ENCODE assay signal across 9 cellular contexts in genomic region chr5:124596595-124597388, GRCh38.
DNase-seq lines count a peak whose midpoint lies in the region; ATAC-seq, FAIRE-seq and TF ChIP-seq lines count a peak whose summit lies in the region.
"Had no signal": no experiment of that assay in that cellular context is flagged by ENCODE, and none has a peak within 500 bp of the region (broad histone marks: within the 10 kb centered on the region; RNA-seq: fewer than 3 reads in every experiment).

No MANE protein-coding gene starts in this region.

- POLR2A ChIA-PET in K562 (lab: Yijun Ruan, JAX): interaction anchor here (0.6 to 0.8 kb wide), 2 partner anchors 48 to 1650 kb away, joined by 3 to 4 read pairs; no protein-coding TSS in a partner anchor
- POLR2A ChIA-PET in HepG2 (lab: Yijun Ruan, JAX): interaction anchor here (0.9 to 1.8 kb wide), 7 partner anchors 11 to 152 kb away, joined by 3 to 11 read pairs (median 4); no protein-coding TSS in a partner anchor

- TF ChIP-seq POLR2A in K562 (conservative IDR thresholded peaks at IDR 0.05) (no peak), HepG2 (IDR thresholded peaks at IDR 0.05; ENCODE audit: insufficient read depth in 1 of 2, low read depth in 2 of 2, low read length in 2 of 2) (no peak)

- no peak overlapping the region for H3K4me2 ChIP-seq in K562 (ENCODE audit: insufficient read depth, low read length)
- H3K4me2 ChIP-seq in HepG2 (ENCODE audit: low read depth, low read length): peak overlapping the region; percentile 1; the same call in 1 of the 2 replicates

- TF ChIP-seq CTCF in K562 (IDR thresholded peaks at IDR 0.05 in 2 of 3, conservative IDR thresholded peaks at IDR 0.05 in 1 of 3; ENCODE audit: insufficient read depth in 2 of 3, low read depth in 1 of 3, low read length in 3 of 3) (no peak), HepG2 (CRISPR knock-in tag; IDR thresholded peaks at IDR 0.05) (no peak)

- 15% methylated on average over 4 of the region's 4 CpGs for WGBS in K562 (ENCODE audit: insufficient coverage, low coverage, missing lambda C conversion rate)
- WGBS in HepG2 (ENCODE audit: low lambda C conversion rate): 13% methylated on average over 4 of the region's 4 CpGs

- BruUV-seq in K562 (replicated peaks; lab: Mats Ljungman, UMichigan): no TSS peak
- no TSS peak for BruUV-seq in HepG2 (replicated peaks; lab: Mats Ljungman, UMichigan)

- no peaks in the 10 kb centered on the region for H4K20me1 ChIP-seq in K562 (replicated peaks; ENCODE audit: control insufficient read depth, insufficient read depth, low read length)
- H4K20me1 ChIP-seq in HepG2 (ENCODE audit: insufficient read depth, low read length): no peaks in the 10 kb centered on the region

- H3K9me1 ChIP-seq in K562 (ENCODE audit: control insufficient read depth, insufficient read depth, low read length): no peaks in the 10 kb centered on the region

- DNase-seq in AG08395 (ENCODE audit: low spot score) (peak; percentile 63), HK-2 (ENCODE audit: unreplicated experiment) (peak; percentile 46), K562 (ENCODE audit: extremely low read depth in 1 of 4, low spot score in 3 of 4) (peak; percentile 36 to 65 (median 48)), HepG2 (ENCODE audit: low spot score) (peak; percentile 89), GDM1 (lab: John Stamatoyannopoulos, UW) (no peak), foreskin melanocyte (no peak), RPMI8226 (no peak)
- DNase-seq: nucleus accumbens had no signal

- intact Hi-C loops in K562 (cut with micrococcal nuclease) (no loop called here), HepG2 (cut with micrococcal nuclease; ENCODE audit: unreplicated experiment) (loop anchor here (1.0 to 5.0 kb wide), 2 partner anchors 46 to 151 kb away; partner anchors contain the start of gene ZNF608)

- CTCF ChIA-PET in K562 (lab: Yijun Ruan, JAX; ENCODE audit: low intra/inter-chr PET ratio): no interaction called here
- CTCF ChIA-PET in HepG2 (lab: Yijun Ruan, JAX; ENCODE audit: low intra/inter-chr PET ratio, low total read pairs): no interaction called here

- in situ Hi-C loops in K562 (cut with MboI): no loop called here
- in situ Hi-C loops in HepG2 (cut with HindIII; ENCODE audit: extremely low pct_ligation_motif_present, low pct_unique_long_range_greater_than_20kb): no loop called here

- H3K79me2 ChIP-seq in K562 (ENCODE audit: control insufficient read depth, insufficient read depth, low read length) (no peaks in the 10 kb centered on the region), HepG2 (ENCODE audit: insufficient read depth, low read length) (no peaks in the 10 kb centered on the region)

- H2AFZ ChIP-seq in K562 (ENCODE audit: low read depth, low read length) (no peak overlapping the region; the same call in 1 of the 2 replicates), HepG2 (ENCODE audit: low read length) (no peak overlapping the region)

- H3K4me1 ChIP-seq in K562 (replicated peaks in 1 of 2; ENCODE audit: control insufficient read depth in 2 of 2, insufficient read depth in 2 of 2, low read length in 2 of 2): peaks cover 0 to 10% of the 10 kb centered on the region in 2 experiments; a peak in 2 of 5 replicates
- peaks cover 72% of the 10 kb centered on the region for H3K4me1 ChIP-seq in HepG2 (ENCODE audit: insufficient read depth, low read length)

- H3K9ac ChIP-seq in K562 (ENCODE audit: insufficient read depth in 1 of 2, low read depth in 2 of 2, low read length in 2 of 2): no peak overlapping the region
- 0 out of 2 replicates have a peak overlapping the region, but pooled peaks have one; percentile 13 for H3K9ac ChIP-seq in HepG2 (ENCODE audit: insufficient read depth, low read depth, low read length)

- TF ChIP-seq EP300 in K562 (IDR thresholded peaks at IDR 0.05; ENCODE audit: low read length) (no peak; the same call in 1 of the 2 replicates), HepG2 (IDR thresholded peaks at IDR 0.05; ENCODE audit: low read depth in 2 of 2, low read length in 2 of 2) (peak in 1 of 2 experiments; percentile 85; a peak in 2 of 4 replicates), HepG2 (CRISPR knock-in tag; IDR thresholded peaks at IDR 0.05; ENCODE audit: borderline replicate concordance) (peak; percentile 63; the same call in 1 of the 2 replicates)

- H3K36me3 ChIP-seq in K562 (ENCODE audit: control insufficient read depth, insufficient read depth, low read length) (no peaks in the 10 kb centered on the region), HepG2 (replicated peaks in 1 of 2; ENCODE audit: control insufficient read depth in 1 of 2, insufficient read depth in 2 of 2, low read length in 2 of 2) (no peaks in the 10 kb centered on the region)

- H3K4me3 ChIP-seq in K562 (no peak overlapping the region), HepG2 (replicated peaks in 1 of 3; ENCODE audit: insufficient read depth in 1 of 3, low read depth in 2 of 3, low read length in 3 of 3) (no peak overlapping the region)

- TF ChIP-seq RAD21 in K562 (CRISPR knock-in tag; conservative IDR thresholded peaks at IDR 0.05 in 1 of 2, IDR thresholded peaks at IDR 0.05 in 1 of 2) (no peak), HepG2 (CRISPR knock-in tag; IDR thresholded peaks at IDR 0.05) (no peak)

- no peaks in the 10 kb centered on the region for H3K27me3 ChIP-seq in K562 (ENCODE audit: control insufficient read depth in 2 of 2, insufficient read depth in 2 of 2, low read length in 2 of 2)
- no peaks in the 10 kb centered on the region for H3K27me3 ChIP-seq in HepG2 (ENCODE audit: control insufficient read depth in 1 of 2, insufficient read depth in 2 of 2, low read length in 2 of 2)

- H3K27ac ChIP-seq in K562 (ENCODE audit: extremely low read depth, low read depth, low read length) (no peak overlapping the region), HepG2 (ENCODE audit: extremely low read length, insufficient read depth, low read length) (peak overlapping the region; percentile 37)

- H3K9me3 ChIP-seq in K562 (replicated peaks; ENCODE audit: control insufficient read depth, insufficient read depth, low read depth, low read length): no peaks in the 10 kb centered on the region
- no peaks in the 10 kb centered on the region for H3K9me3 ChIP-seq in HepG2 (ENCODE audit: low read length)

- FAIRE-seq in K562 (lab: Jason Lieb, UNC): peak; percentile 82
- no peak for FAIRE-seq in HepG2 (lab: Jason Lieb, UNC)

- peak; percentile 75 for ATAC-seq in K562
- ATAC-seq in HepG2: peak; percentile 74
- no peak for ATAC-seq in GM18502 (IDR thresholded peaks at IDR 0.05; ENCODE audit: poor library complexity, unreplicated experiment)

TF ChIP-seq in K562, 482 proteins besides CTCF, POLR2A, EP300 and RAD21 (continues in another document):
- TF ChIP-seq ETV1 (tag; conservative IDR thresholded peaks at IDR 0.05; ENCODE audit: low read depth) (0 out of 2 replicates have a peak, but pooled peaks have one; percentile 28), ELK3 (CRISPR knock-in tag; IDR thresholded peaks at IDR 0.05) (no peak), ADNP (tag; IDR thresholded peaks at IDR 0.05) (no peak), ARHGAP35 (IDR thresholded peaks at IDR 0.05; ENCODE audit: partially characterized antibody) (no peak)

TF ChIP-seq in HepG2, 621 proteins besides CTCF, POLR2A, EP300 and RAD21 (continues in another document):
- TF ChIP-seq SKI (IDR thresholded peaks at IDR 0.05; ENCODE audit: partially characterized antibody) (peak; percentile 56), ZNF580 (CRISPR knock-in tag; IDR thresholded peaks at IDR 0.05; ENCODE audit: borderline replicate concordance, low read depth) (0 out of 2 replicates have a peak, but pooled peaks have one; percentile 32), ZNF281 (CRISPR knock-in tag; IDR thresholded peaks at IDR 0.05; ENCODE audit: borderline replicate concordance) (peak; percentile 13; the same call in 1 of the 2 replicates), ZFY (CRISPR knock-in tag; IDR thresholded peaks at IDR 0.05) (no peak), NR2C2 (CRISPR knock-in tag; IDR thresholded peaks at IDR 0.05; ENCODE audit: borderline replicate concordance) (0 out of 2 replicates have a peak, but pooled peaks have one; percentile 32), ZFP36L1 (CRISPR knock-in tag; IDR thresholded peaks at IDR 0.05) (no peak), NCOA2 (CRISPR knock-in tag; IDR thresholded peaks at IDR 0.05) (peak; percentile 74; the same call in 1 of the 2 replicates), SALL1 (CRISPR knock-in tag; IDR thresholded peaks at IDR 0.05) (peak; percentile 75), CERS6 (CRISPR knock-in tag; IDR thresholded peaks at IDR 0.05) (no peak), POGZ (CRISPR knock-in tag; IDR thresholded peaks at IDR 0.05) (peak; percentile 61; the same call in 1 of the 2 replicates)

Comparison
In these comparisons a context has a peak if more than half of its experiments do, and no peak if none do; other contexts are left out.
1. DNase-seq: peak in AG08395 (single experiment), HK-2 (single experiment), K562 (4 of 4) and HepG2 (single experiment); none in GDM1 (single experiment), foreskin melanocyte (single experiment) and RPMI8226 (single experiment).